ENCODE assay signal across 18 cellular contexts in the genomic region with DNA sequence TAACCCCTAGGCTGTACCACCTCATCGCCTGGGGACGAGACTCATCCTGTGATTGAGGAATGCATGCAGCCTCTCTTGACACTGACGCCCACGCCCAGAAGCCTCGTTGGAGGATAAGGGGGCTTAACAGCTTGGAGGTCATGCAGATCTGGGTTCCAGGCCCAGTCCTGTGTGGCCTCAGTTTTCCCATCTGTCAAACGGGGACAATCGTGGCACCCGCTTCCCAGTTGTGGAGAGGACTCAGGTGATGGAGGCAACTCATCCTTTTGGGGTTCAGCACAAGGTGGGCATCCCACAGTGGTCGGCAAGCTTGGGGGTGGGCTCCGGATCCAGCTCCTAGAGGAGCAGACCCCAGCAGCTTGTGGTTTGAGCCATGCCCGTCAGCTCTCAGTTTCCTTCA. TPM values are rescaled to one million over a fixed set of nuclear protein-coding genes. Genes with fewer than 3 reads are reported as not detected.
A peak's percentile ranks its signal among the peaks of the same experiment; 100 is the strongest.
DNase-seq lines count a peak whose midpoint lies in the region; TF ChIP-seq lines count a peak whose summit lies in the region.
"Had no signal": no experiment of that assay in that cellular context is flagged by ENCODE, and none has a peak within 500 bp of the region (broad histone marks: within the 10 kb centered on the region; RNA-seq: fewer than 3 reads in every experiment).

No MANE protein-coding gene starts in this region.

- H3K14ac ChIP-seq in neuronal stem cell (ENCODE audit: low read length) = no peak overlapping the region

- H3K4me2 ChIP-seq in neuronal stem cell (ENCODE audit: insufficient read depth, low read length, poor library complexity, severe bottlenecking) = no peak overlapping the region

- WGBS in esophagus squamous epithelium, 2 donors = 43 to 55% methylated on average over 3 to 8 of the region's 11 CpGs
- WGBS in neuronal stem cell (ENCODE audit: extremely low coverage in 2 of 2, insufficient read length in 2 of 2, insufficient replicate concordance in 1 of 2), 2 donors = no CpG with 5 or more reads among the region's 11 CpGs

- H2BK15ac ChIP-seq in neuronal stem cell (ENCODE audit: low read length) = peak overlapping the region; percentile 10

- H3K18ac ChIP-seq in neuronal stem cell (ENCODE audit: low read length) = no peak overlapping the region

- H3K23ac ChIP-seq in neuronal stem cell (ENCODE audit: low read depth, low read length, poor library complexity) = no peak overlapping the region

- no peaks in the 10 kb centered on the region for H3K9me3 ChIP-seq in left ventricle myocardium inferior (replicated peaks)
- H3K9me3 ChIP-seq in right atrium auricular region = no peaks in the 10 kb centered on the region
- H3K9me3 ChIP-seq in esophagus squamous epithelium = no peaks in the 10 kb centered on the region
- peaks cover 0 to 2% of the 10 kb centered on the region in 2 donors for H3K9me3 ChIP-seq in neuronal stem cell (replicated peaks in 1 of 2; ENCODE audit: control insufficient read depth in 2 of 2, insufficient read depth in 1 of 2, low read depth in 1 of 2, low read length in 2 of 2)
- H3K9me3 ChIP-seq in vagina = no peaks in the 10 kb centered on the region
- H3K9me3 ChIP-seq in ascending aorta = no peaks in the 10 kb centered on the region
- H3K9me3 ChIP-seq: Caco-2, Peyer's patch had no signal

- peak overlapping the region; percentile 75 for H3K27ac ChIP-seq in left ventricle myocardium inferior (replicated peaks)
- H3K27ac ChIP-seq in right atrium auricular region = no peak overlapping the region
- H3K27ac ChIP-seq in esophagus squamous epithelium = peak overlapping the region in 3 of 4 donors; percentile 22 to 93 (median 92)
- H3K27ac ChIP-seq in neuronal stem cell (replicated peaks; ENCODE audit: low read length) = no peak overlapping the region
- H3K27ac ChIP-seq in vagina = peak overlapping the region; percentile 96
- peak overlapping the region in 1 of 2 donors; percentile 8 for H3K27ac ChIP-seq in ascending aorta

- H2BK5ac ChIP-seq in neuronal stem cell (ENCODE audit: low read length) = no peak overlapping the region

- no peak for TF ChIP-seq POLR2A in esophagus squamous epithelium (IDR thresholded peaks at IDR 0.05)
- TF ChIP-seq POLR2A in vagina (IDR thresholded peaks at IDR 0.05) = no peak

- no peak overlapping the region for H2AK5ac ChIP-seq in neuronal stem cell (ENCODE audit: low read depth, low read length)

- DNase-seq in left ventricle myocardium inferior (no peak), right atrium auricular region (ENCODE audit: low spot score) (no peak), esophagus squamous epithelium (lab: John Stamatoyannopoulos, UW) (no peak), neuronal stem cell (ENCODE audit: low spot score) (no peak), vagina (ENCODE audit: extremely low spot score in 2 of 2) (no peak), ascending aorta (ENCODE audit: low spot score in 2 of 2) (no peak), NCI-H774 (lab: John Stamatoyannopoulos, UW) (no peak)
- no peak for DNase-seq in activated CD4-positive, alpha-beta T cell treated with anti-CD3 and anti-CD28 coated beads for 48 hours
- DNase-seq: Caco-2, MM.1S, NCI-H1105 treated with DMSO at 0.1 percent for 48 hours, NCI-H187, NCI-H82, Peyer's patch had no signal

- H4K8ac ChIP-seq in neuronal stem cell (ENCODE audit: low read depth, low read length) = no peak overlapping the region

- no peak for TF ChIP-seq CTCF in left ventricle myocardium inferior (IDR thresholded peaks at IDR 0.05; ENCODE audit: borderline replicate concordance)
- TF ChIP-seq CTCF in right atrium auricular region (IDR thresholded peaks at IDR 0.05) = no peak
- no peak for TF ChIP-seq CTCF in esophagus squamous epithelium (IDR thresholded peaks at IDR 0.05)
- no peak for TF ChIP-seq CTCF in vagina (IDR thresholded peaks at IDR 0.05)
- TF ChIP-seq CTCF in ascending aorta (IDR thresholded peaks at IDR 0.05) = no peak

- no peak overlapping the region for H2AFZ ChIP-seq in neuronal stem cell (ENCODE audit: low read length)

- no peak overlapping the region for H2BK120ac ChIP-seq in neuronal stem cell (ENCODE audit: low read depth, low read length)

- no peak overlapping the region for H3K9ac ChIP-seq in neuronal stem cell (ENCODE audit: low read depth, low read length, poor library complexity)

- intact Hi-C loops in left ventricle myocardium inferior (cut with micrococcal nuclease) = no loop called here
- intact Hi-C loops in esophagus squamous epithelium (cut with DNase I) = no loop called here
- intact Hi-C loops in vagina (cut with DNase I) = no loop called here
- intact Hi-C loops in ascending aorta (cut with DNase I) = no loop called here

- H3K4me1 ChIP-seq in left ventricle myocardium inferior (peaks cover 56% of the 10 kb centered on the region), right atrium auricular region (peaks cover 0 to 66% of the 10 kb centered on the region in 2 donors), esophagus squamous epithelium (peaks cover 0 to 60% (median 20%) of the 10 kb centered on the region in 3 donors), neuronal stem cell (ENCODE audit: control insufficient read depth in 2 of 2, insufficient read depth in 1 of 2, low read depth in 1 of 2, low read length in 2 of 2) (peaks cover 21 to 24% of the 10 kb centered on the region in 2 donors), vagina (peaks cover 47% of the 10 kb centered on the region), ascending aorta (peaks cover 12 to 24% of the 10 kb centered on the region in 2 donors)

- H3K4ac ChIP-seq in neuronal stem cell (ENCODE audit: low read length) = no peak overlapping the region

- H3K79me1 ChIP-seq in neuronal stem cell (ENCODE audit: low read depth, low read length) = no peaks in the 10 kb centered on the region

- H3K36me3 ChIP-seq in left ventricle myocardium inferior (no peaks in the 10 kb centered on the region), right atrium auricular region (no peaks in the 10 kb centered on the region), esophagus squamous epithelium (no peaks in the 10 kb centered on the region), neuronal stem cell (replicated peaks in 1 of 2; ENCODE audit: control insufficient read depth in 2 of 2, insufficient read depth in 2 of 2, low read length in 2 of 2) (no peaks in the 10 kb centered on the region), vagina (no peaks in the 10 kb centered on the region), ascending aorta (no peaks in the 10 kb centered on the region)
- H3K36me3 ChIP-seq: Peyer's patch had no signal

- H3K27me3 ChIP-seq in left ventricle myocardium inferior (ENCODE audit: low read depth) (peaks cover 26% of the 10 kb centered on the region), right atrium auricular region (no peaks in the 10 kb centered on the region), esophagus squamous epithelium (no peaks in the 10 kb centered on the region), neuronal stem cell (ENCODE audit: control insufficient read depth in 3 of 3, insufficient read depth in 3 of 3, low read depth in 1 of 3, low read length in 3 of 3) (peaks cover 0 to 35% (median 3%) of the 10 kb centered on the region in 3 experiments), vagina (no peaks in the 10 kb centered on the region), ascending aorta (no peaks in the 10 kb centered on the region)
- H3K27me3 ChIP-seq: Peyer's patch had no signal

- no peak overlapping the region for H3K4me3 ChIP-seq in left ventricle myocardium inferior
- H3K4me3 ChIP-seq in right atrium auricular region = no peak overlapping the region
- no peak overlapping the region for H3K4me3 ChIP-seq in esophagus squamous epithelium
- H3K4me3 ChIP-seq in neuronal stem cell (ENCODE audit: low read length in 2 of 2) = no peak overlapping the region
- no peak overlapping the region for H3K4me3 ChIP-seq in vagina
- H3K4me3 ChIP-seq in ascending aorta = no peak overlapping the region
- H3K4me3 ChIP-seq: Peyer's patch had no signal

- no peak overlapping the region for H4K91ac ChIP-seq in neuronal stem cell (ENCODE audit: low read depth, low read length, poor library complexity)

- H2BK12ac ChIP-seq in neuronal stem cell (ENCODE audit: low read length) = no peak overlapping the region

RNA-seq across cellular contexts. Expression of gene LGI4, which starts 1.4 kb away (rescaled TPM):
- total RNA-seq in left ventricle myocardium inferior (8.4 TPM), right atrium auricular region (10 to 100 TPM; 10.9 to 42.5 TPM), esophagus squamous epithelium (1 to 10 TPM; 1.3 to 8.2 (median 1.6) TPM), vagina (32.9 TPM), ascending aorta (59.3 TPM)
- 2.0 TPM for polyA plus RNA-seq in neuronal stem cell (2013, experiment 1 of 2)
- polyA plus RNA-seq in neuronal stem cell (2013, experiment 2 of 2) = 1.8 TPM
- total RNA-seq: A172, H4 had no signal
- polyA plus RNA-seq: CD14-positive monocyte had no signal

RNA-seq across cellular contexts. Expression of gene FXYD1, which starts 2.4 kb away (rescaled TPM):
- total RNA-seq in left ventricle myocardium inferior = 509 TPM
- 100 to 1,000 TPM; 166 to 175 TPM for total RNA-seq in right atrium auricular region
- 10 to 100 TPM in 2 of 4 donors, 1 to 10 TPM in 1, not detected in 1; 3.9 to 29.9 (median 10.1) TPM for total RNA-seq in esophagus squamous epithelium
- polyA plus RNA-seq in neuronal stem cell (2013, experiment 1 of 2) = 0.85 TPM
- 1.2 TPM for polyA plus RNA-seq in neuronal stem cell (2013, experiment 2 of 2)
- 135 TPM for total RNA-seq in vagina
- total RNA-seq in ascending aorta = 34.8 TPM
- total RNA-seq: A172, Caco-2, H4, NCI-H460 had no signal

RNA-seq across cellular contexts. Expression of gene FXYD7, which starts 6.8 kb away (rescaled TPM):
- total RNA-seq in left ventricle myocardium inferior (not detected), right atrium auricular region (not detected), esophagus squamous epithelium (not detected), vagina (3.4 TPM), ascending aorta (not detected)
- polyA plus RNA-seq in neuronal stem cell (2013, experiment 1 of 2) = 2.3 TPM
- polyA plus RNA-seq in neuronal stem cell (2013, experiment 2 of 2) = 2.6 TPM
- total RNA-seq: A172, Caco-2, NCI-H460, Peyer's patch had no signal
- polyA plus RNA-seq: CD14-positive monocyte had no signal

RNA-seq across cellular contexts. Expression of gene FXYD5, which starts 18.3 kb away (rescaled TPM):
- total RNA-seq in left ventricle myocardium inferior (23.4 TPM), right atrium auricular region (10 to 100 TPM; 31.3 to 77.7 TPM), esophagus squamous epithelium (100 to 1,000 TPM in 1 of 4 donors, 10 to 100 TPM in 3; 39.3 to 146 (median 45.7) TPM), vagina (144 TPM), ascending aorta (138 TPM)
- polyA plus RNA-seq in neuronal stem cell (2013, experiment 1 of 2) = 47.1 TPM
- polyA plus RNA-seq in neuronal stem cell (2013, experiment 2 of 2) = 45.6 TPM

RNA-seq across cellular contexts. Expression of gene FXYD3, which starts 20.6 kb away (rescaled TPM):
- total RNA-seq in left ventricle myocardium inferior (1.1 TPM), right atrium auricular region (1 to 10 TPM in 1 of 2 donors, under 1 TPM in 1; 0.98 to 1.6 TPM), esophagus squamous epithelium (100 to 1,000 TPM; 282 to 837 (median 489) TPM), vagina (788 TPM), ascending aorta (not detected)
- 0.07 TPM for polyA plus RNA-seq in neuronal stem cell (2013, experiment 1 of 2)
- 0.12 TPM for polyA plus RNA-seq in neuronal stem cell (2013, experiment 2 of 2)
- total RNA-seq: H4, NCI-H460 had no signal
- polyA plus RNA-seq: CD14-positive monocyte had no signal

Comparison
In these comparisons a context has a peak if more than half of its experiments do, and no peak if none do; other contexts are left out.
1. H3K27ac ChIP-seq: peak in left ventricle myocardium inferior (single experiment), esophagus squamous epithelium (3 of 4) and vagina (single experiment); none in right atrium auricular region (0 of 2) and neuronal stem cell (single experiment).